ENCODE assay signal across 8 cellular contexts in the genomic region with DNA sequence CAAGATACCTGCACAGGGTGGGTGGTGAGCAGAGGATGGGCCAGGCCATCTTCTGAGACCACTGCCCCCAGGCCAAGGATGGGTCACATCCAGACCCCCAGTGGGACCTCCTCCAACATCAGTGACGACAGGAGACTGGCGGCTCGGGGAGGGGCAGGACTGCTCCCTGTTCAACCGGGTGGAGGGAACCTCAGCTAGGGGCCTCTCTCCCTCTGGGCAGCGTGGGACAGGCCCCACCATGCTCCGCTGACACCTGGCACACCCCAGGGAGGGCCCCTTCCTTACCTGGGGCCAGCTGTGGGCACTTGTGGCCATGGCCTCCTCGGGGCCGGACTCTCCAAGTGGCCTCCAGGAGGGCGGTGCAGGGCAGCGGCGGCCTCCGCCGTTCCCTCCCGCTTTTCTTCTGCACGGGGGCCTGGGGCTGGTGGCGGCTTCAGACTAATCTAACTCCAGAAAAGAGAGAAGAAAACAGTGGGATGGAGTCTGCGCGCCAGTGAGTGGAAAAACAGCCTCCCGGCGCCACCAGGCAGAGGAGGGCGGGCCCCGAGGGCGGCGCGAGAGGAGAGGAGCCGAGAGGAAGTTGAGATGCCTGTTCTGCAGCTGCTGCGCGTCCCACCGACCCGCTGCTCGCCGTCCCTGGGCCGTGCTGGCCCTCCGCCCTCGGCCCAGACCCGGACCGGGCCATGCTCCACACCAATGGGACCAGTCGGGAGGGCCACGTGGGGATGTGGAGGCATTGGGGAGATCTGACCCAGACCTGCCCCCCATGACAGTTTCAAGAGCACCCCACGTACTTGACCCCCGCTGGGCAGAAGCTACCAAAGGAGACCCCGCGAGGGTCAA. TPM values are rescaled to one million over a fixed set of nuclear protein-coding genes. Genes with fewer than 3 reads are reported as not detected.
DNase-seq lines count a peak whose midpoint lies in the region; ATAC-seq, FAIRE-seq and TF ChIP-seq lines count a peak whose summit lies in the region.

Gene CALHM2 (minus strand): TSS at position 500 of the 843 bp plus-strand sequence. CDS start 2,429 bp downstream, outside the sequence.

- TF ChIP-seq CTCF in 22Rv1 (IDR thresholded peaks at IDR 0.05) (no peak), Peyer's patch (IDR thresholded peaks at IDR 0.05) (peak in 1 of 6 experiments; percentile 5), foreskin keratinocyte (conservative IDR thresholded peaks at IDR 0.05) (peak; percentile 8), omental fat pad (IDR thresholded peaks at IDR 0.05) (no peak), testis (IDR thresholded peaks at IDR 0.05) (no peak)

- no peak for DNase-seq in GM18507 (ENCODE audit: extremely low spot score, insufficient read length, low read depth)
- DNase-seq in Peyer's patch: peak; percentile 70 to 82 (median 74)
- DNase-seq in activated gamma-delta T cell treated with Interleukin-2 at 50 U/mL for 16 hours: peak; percentile 54
- DNase-seq in foreskin keratinocyte: no peak
- DNase-seq in omental fat pad (ENCODE audit: low spot score): no peak
- peak; percentile 79 for DNase-seq in testis

- peaks cover 0 to 18% (median 0%) of the 10 kb centered on the region in 3 donors for H3K36me3 ChIP-seq in Peyer's patch
- no peaks in the 10 kb centered on the region for H3K36me3 ChIP-seq in testis (ENCODE audit: low read depth, missing control alignments)

- peak; percentile 81 for FAIRE-seq in GM18507 (lab: Jason Lieb, UNC)

- 0 to 1% methylated on average over 25 to 35 of the region's 43 CpGs for WGBS in testis, 2 donors

- H3K4me1 ChIP-seq in Peyer's patch (peaks cover 0 to 30% (median 12%) of the 10 kb centered on the region in 4 donors), foreskin keratinocyte (no peaks in the 10 kb centered on the region), testis (peaks cover 43% of the 10 kb centered on the region)

- TF ChIP-seq POLR2A in Peyer's patch (IDR thresholded peaks at IDR 0.05): no peak
- no peak for TF ChIP-seq POLR2A in testis (IDR thresholded peaks at IDR 0.05)

- intact Hi-C loops in testis (cut with DNase I; ENCODE audit: low total_unique reads): no loop called here

- H3K27ac ChIP-seq in 22Rv1: peak within 1 kb of the TSS; percentile 91
- peak within 1 kb of the TSS; percentile 76 to 89 (median 85) for H3K27ac ChIP-seq in Peyer's patch
- H3K27ac ChIP-seq in foreskin keratinocyte: no peak within 1 kb of the TSS
- H3K27ac ChIP-seq in testis: peak within 1 kb of the TSS; percentile 84 to 90

- H3K27me3 ChIP-seq in Peyer's patch: no peaks in the 10 kb centered on the region
- H3K27me3 ChIP-seq in foreskin keratinocyte: no peaks in the 10 kb centered on the region
- H3K27me3 ChIP-seq in testis: no peaks in the 10 kb centered on the region

- ATAC-seq in HG03066 (IDR thresholded peaks at IDR 0.05; ENCODE audit: low read depth, unreplicated experiment) (peak; percentile 77), foreskin keratinocyte (peak; percentile 69), omental fat pad (ENCODE audit: low FRiP score) (peak; percentile 38)

- no peaks in the 10 kb centered on the region for H3K9me3 ChIP-seq in Peyer's patch
- no peaks in the 10 kb centered on the region for H3K9me3 ChIP-seq in testis

- H3K4me3 ChIP-seq in Peyer's patch (peak within 1 kb of the TSS; percentile 65 to 77 (median 70)), testis (peak within 1 kb of the TSS; percentile 66 to 80)

RNA-seq across cellular contexts. Expression of gene CALHM2, which starts in this region (rescaled TPM):
- total RNA-seq in Peyer's patch (10 to 100 TPM in 3 of 4 donors, 1 to 10 TPM in 1; 8.6 to 33.8 (median 23.1) TPM), foreskin keratinocyte (6.4 and 11.0 TPM in 2 replicates), omental fat pad (100 to 1,000 TPM in 1 of 4 donors, 10 to 100 TPM in 3; 63.5 to 113 (median 74.9) TPM), testis (10 to 100 TPM; 53.1 to 78.6 TPM)
- polyA plus RNA-seq in foreskin keratinocyte (5.7 and 9.8 TPM in 2 replicates), testis (ENCODE audit: insufficient read depth, low read depth, low replicate concordance) (43.5 TPM)

Comparison
In these comparisons a context has a peak if more than half of its experiments do, and no peak if none do; other contexts are left out.
1. DNase-seq: peak in Peyer's patch (3 of 3), activated gamma-delta T cell treated with Interleukin-2 at 50 U/mL for 16 hours (single experiment) and testis (single experiment); none in GM18507 (single experiment), foreskin keratinocyte (0 of 2) and omental fat pad (single experiment).
2. Peak in every context shown above with its lines, with median percentiles within 50 percentile points of each other: ATAC-seq.